13 cellular contexts compared by ENCODE assay signal in genomic region chr14:69666112-69666511, GRCh38. TPM values are rescaled to one million over a fixed set of nuclear protein-coding genes. Genes with fewer than 3 reads are reported as not detected.
DNase-seq lines count a peak whose midpoint lies in the region; ATAC-seq and TF ChIP-seq lines count a peak whose summit lies in the region.
"Had no signal": no experiment of that assay in that cellular context is flagged by ENCODE, and none has a peak within 500 bp of the region (broad histone marks: within the 10 kb centered on the region; RNA-seq: fewer than 3 reads in every experiment).

No MANE protein-coding gene starts in this region.

- peaks cover 3% of the 10 kb centered on the region for H3K9me3 Mint-ChIP-seq in activated T-cell treated with anti-CD3 and anti-CD28 coated beads, Interleukin-2, amount 50 U/mL, for 24 hours

- H3K27me3 ChIP-seq in dorsolateral prefrontal cortex (no peaks in the 10 kb centered on the region), muscle layer of duodenum (ENCODE audit: low read depth, low read length) (no peaks in the 10 kb centered on the region), tibial artery (no peaks in the 10 kb centered on the region)
- H3K27me3 ChIP-seq: MG63 had no signal

- H3K36me3 ChIP-seq in muscle layer of duodenum (ENCODE audit: control insufficient read depth in 1 of 2, insufficient read depth in 2 of 2, low read length in 2 of 2) (no peaks in the 10 kb centered on the region), tibial artery (no peaks in the 10 kb centered on the region)
- H3K36me3 ChIP-seq: MG63 had no signal

- no peak for DNase-seq in activated T-cell treated with anti-CD3 and anti-CD28 coated beads, Interleukin-2, amount 50 U/mL, for 24 hours
- no peak for DNase-seq in activated T-cell treated with anti-CD3 and anti-CD28 coated beads, Interleukin-2, amount 50 U/mL, for 48 hours
- no peak for DNase-seq in dorsolateral prefrontal cortex
- DNase-seq in tibial artery: no peak
- DNase-seq in NCI-H526 treated with DMSO at 0.1 percent for 48 hours (lab: John Stamatoyannopoulos, UW): no peak
- DNase-seq: DND-41; mucosa of descending colon; stimulated activated naive B cell treated with anti-CD40 and anti-IgM and Interleukin-4, amounts not matched to agents 10 μg/mL and 1 μg/mL and 100 μg/mL, for 72 hours had no signal

- H3K9me3 ChIP-seq in muscle layer of duodenum (ENCODE audit: control insufficient read depth in 1 of 2, low read length in 2 of 2) (no peaks in the 10 kb centered on the region), tibial artery (no peaks in the 10 kb centered on the region)
- H3K9me3 ChIP-seq: MG63, mucosa of descending colon had no signal

- peaks cover 93% of the 10 kb centered on the region for H3K36me3 Mint-ChIP-seq in activated T-cell treated with anti-CD3 and anti-CD28 coated beads, Interleukin-2, amount 50 U/mL, for 24 hours (ENCODE audit: low read depth)

- H3K27me3 Mint-ChIP-seq in activated T-cell treated with anti-CD3 and anti-CD28 coated beads, Interleukin-2, amount 50 U/mL, for 24 hours: no peaks in the 10 kb centered on the region
- H3K27me3 Mint-ChIP-seq: stimulated activated naive B cell treated with anti-CD40 and anti-IgM and Interleukin-4, amounts not matched to agents 10 μg/mL and 1 μg/mL and 100 μg/mL, for 72 hours had no signal

- H3K4me1 Mint-ChIP-seq in activated T-cell treated with anti-CD3 and anti-CD28 coated beads, Interleukin-2, amount 50 U/mL, for 24 hours (ENCODE audit: low read depth): peaks cover 94% of the 10 kb centered on the region

- peaks cover 23 to 35% of the 10 kb centered on the region in 2 donors for H3K4me1 ChIP-seq in muscle layer of duodenum (ENCODE audit: control insufficient read depth in 1 of 2, insufficient read depth in 2 of 2, low read length in 2 of 2)
- peaks cover 0 to 96% (median 79%) of the 10 kb centered on the region in 4 donors for H3K4me1 ChIP-seq in tibial artery

- H3K4me3 ChIP-seq in dorsolateral prefrontal cortex: peak overlapping the region in 1 of 59 donors; percentile 16
- H3K4me3 ChIP-seq in muscle layer of duodenum (ENCODE audit: low read depth in 1 of 2, low read length in 2 of 2): no peak overlapping the region
- no peak overlapping the region for H3K4me3 ChIP-seq in tibial artery
- H3K4me3 ChIP-seq: MG63, mucosa of descending colon had no signal

- H3K4me3 Mint-ChIP-seq in activated T-cell treated with anti-CD3 and anti-CD28 coated beads, Interleukin-2, amount 50 U/mL, for 24 hours: no peak overlapping the region

- H3K27ac Mint-ChIP-seq in activated T-cell treated with anti-CD3 and anti-CD28 coated beads, Interleukin-2, amount 50 U/mL, for 24 hours: peak overlapping the region; percentile 48

- H3K27ac ChIP-seq in dorsolateral prefrontal cortex (peak overlapping the region in 54 of 59 donors; percentile 0 to 82 (median 38)), muscle layer of duodenum (ENCODE audit: low read length) (peak overlapping the region; percentile 83), tibial artery (peak overlapping the region; percentile 69 to 76)
- H3K27ac ChIP-seq: HL-60 had no signal

- TF ChIP-seq CTCF in dorsolateral prefrontal cortex (IDR thresholded peaks at IDR 0.05 in 54 of 56, conservative IDR thresholded peaks at IDR 0.05 in 2 of 56; ENCODE audit: low read depth in 1 of 56, partially characterized antibody in 56 of 56) (no peak), tibial artery (IDR thresholded peaks at IDR 0.05) (no peak)

- intact Hi-C loops in dorsolateral prefrontal cortex (cut with DNase I) (no loop called here), tibial artery (cut with DNase I; ENCODE audit: low total_unique reads) (loop anchor here (10.0 kb wide), 1 partner anchor 51 kb away; the partner anchor contains the start of gene SUSD6)

- ATAC-seq in HG02885 (IDR thresholded peaks at IDR 0.05; ENCODE audit: poor library complexity, unreplicated experiment): no peak
- ATAC-seq in GM19351 (IDR thresholded peaks at IDR 0.05; ENCODE audit: unreplicated experiment): no peak
- ATAC-seq: stimulated activated naive B cell treated with anti-CD40 and anti-IgM and Interleukin-4, amounts not matched to agents 10 μg/mL and 1 μg/mL and 100 μg/mL, for 72 hours had no signal

RNA-seq across cellular contexts. Expression of gene SUSD6, which starts 54.7 kb away (rescaled TPM):
- 10 to 100 TPM; 25.2 to 57.8 (median 35.8) TPM for total RNA-seq in dorsolateral prefrontal cortex
